In the genomic region with DNA sequence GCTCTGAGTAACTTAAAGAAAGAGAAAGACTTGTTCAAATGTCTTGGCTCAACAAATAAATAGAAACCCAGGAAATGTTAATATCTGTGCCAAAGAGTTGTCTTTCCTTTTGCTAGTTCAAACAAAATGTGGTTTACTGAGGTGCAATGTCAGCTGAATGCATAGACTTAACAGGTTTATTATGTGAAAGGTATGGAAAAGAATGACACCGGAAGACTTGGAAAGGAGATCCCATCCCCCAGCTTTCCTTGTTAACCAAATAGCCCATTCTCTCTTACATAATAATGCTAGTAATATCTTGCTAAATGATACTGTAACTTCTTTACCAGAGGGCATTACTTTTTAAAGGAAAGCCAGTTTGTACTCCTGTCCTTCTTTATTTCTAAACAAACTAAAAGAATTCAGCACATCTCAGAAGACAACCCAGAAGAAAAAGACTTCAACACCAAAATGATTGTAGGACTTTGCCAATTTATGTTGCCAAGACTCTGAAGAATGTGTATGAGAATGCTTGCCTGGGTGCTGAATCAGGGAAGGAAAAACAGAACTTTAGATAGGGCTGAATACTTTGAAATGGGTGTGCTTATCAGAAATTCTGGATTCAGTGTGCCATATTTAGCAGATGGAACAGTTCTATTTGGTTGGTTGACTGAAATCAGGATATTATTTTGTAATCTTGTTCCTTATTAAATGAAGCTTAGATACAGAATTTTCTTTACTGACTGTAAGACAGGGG, we compare ENCODE assay signal across 20 cellular contexts.
"Had no signal": no experiment of that assay in that cellular context is flagged by ENCODE, and none has a peak within 500 bp of the region (broad histone marks: within the 10 kb centered on the region; RNA-seq: fewer than 3 reads in every experiment).

No MANE protein-coding gene starts in this region.

- H3K27me3 Mint-ChIP-seq: activated CD8-positive, alpha-beta T cell treated with anti-CD3 and anti-CD28 coated beads for 36 hours; activated naive CD4-positive, alpha-beta T cell treated with anti-CD3 and anti-CD28 coated beads, Interleukin-2, amount 10 ng/mL, durations not matched to agents 7 days and 5 days; activated naive CD8-positive, alpha-beta T cell treated with anti-CD3 and anti-CD28 coated beads for 36 hours had no signal

- H3K27ac ChIP-seq: KMS-11, WERI-Rb-1 had no signal

- H3K36me3 ChIP-seq: WERI-Rb-1 had no signal

- ATAC-seq: activated CD4-positive, CD25-positive, alpha-beta regulatory T cell treated with anti-CD3 and anti-CD28 coated beads, Interleukin-2, amount 50 U/mL, for 24 hours; activated CD8-positive, alpha-beta T cell treated with anti-CD3 and anti-CD28 coated beads for 36 hours; activated T-cell treated with anti-CD3 and anti-CD28 coated beads, Interleukin-2, amount 50 U/mL, for 72 hours had no signal

- H3K9ac ChIP-seq: KMS-11 had no signal

- H3K27ac Mint-ChIP-seq: activated CD8-positive, alpha-beta T cell treated with anti-CD3 and anti-CD28 coated beads for 36 hours; activated naive CD4-positive, alpha-beta T cell treated with anti-CD3 and anti-CD28 coated beads, Interleukin-2, amount 10 ng/mL, durations not matched to agents 7 days and 5 days; activated naive CD8-positive, alpha-beta T cell treated with anti-CD3 and anti-CD28 coated beads for 36 hours; activated T-cell treated with anti-CD3 and anti-CD28 coated beads, Interleukin-2, amount 50 U/mL, for 72 hours; activated T-helper 2 cell treated with anti-CD3 and anti-CD28 coated beads, Interferon-gamma antibody, Interleukin-2, Interleukin-4, amounts not matched to agents 10 μg/mL and 5 μg/mL and 100 μg/mL, durations not matched to agents 14 hours and 24 hours and 36 hours had no signal

- H3K4me3 Mint-ChIP-seq: activated CD8-positive, alpha-beta T cell treated with anti-CD3 and anti-CD28 coated beads for 36 hours; activated naive CD4-positive, alpha-beta T cell treated with anti-CD3 and anti-CD28 coated beads, Interleukin-2, amount 10 ng/mL, durations not matched to agents 7 days and 5 days; activated naive CD8-positive, alpha-beta T cell treated with anti-CD3 and anti-CD28 coated beads for 36 hours; activated T-cell treated with anti-CD3 and anti-CD28 coated beads, Interleukin-2, amount 50 U/mL, for 72 hours had no signal

- H3K36me3 Mint-ChIP-seq: activated naive CD4-positive, alpha-beta T cell treated with anti-CD3 and anti-CD28 coated beads, Interleukin-2, amount 10 ng/mL, durations not matched to agents 7 days and 5 days; activated naive CD8-positive, alpha-beta T cell treated with anti-CD3 and anti-CD28 coated beads for 36 hours had no signal

- H3K9me3 Mint-ChIP-seq: activated naive CD8-positive, alpha-beta T cell treated with anti-CD3 and anti-CD28 coated beads for 36 hours; activated T-cell treated with anti-CD3 and anti-CD28 coated beads, Interleukin-2, amount 50 U/mL, for 72 hours; activated T-helper 2 cell treated with anti-CD3 and anti-CD28 coated beads, Interferon-gamma antibody, Interleukin-2, Interleukin-4, amounts not matched to agents 10 μg/mL and 5 μg/mL and 100 μg/mL, durations not matched to agents 14 hours and 24 hours and 36 hours had no signal

- DNase-seq: activated CD4-positive, alpha-beta T cell treated with anti-CD3 and anti-CD28 coated beads for 4 hours; activated CD8-positive, alpha-beta memory T cell treated with anti-CD3 and anti-CD28 coated beads, Interleukin-2, amount 50 U/mL, for 4 hours; activated CD8-positive, alpha-beta T cell treated with anti-CD3 and anti-CD28 coated beads for 36 hours; activated gamma-delta T cell treated with Interleukin-2 at 50 U/mL for 16 hours; activated naive CD4-positive, alpha-beta T cell treated with anti-CD3 and anti-CD28 coated beads, Interleukin-2, amount 10 ng/mL, durations not matched to agents 7 days and 5 days; activated naive CD8-positive, alpha-beta T cell treated with anti-CD3 and anti-CD28 coated beads for 36 hours; activated T-cell treated with anti-CD3 and anti-CD28 coated beads, Interleukin-2, amount 50 U/mL, for 72 hours; caudate nucleus; NCI-H1092; NCI-H1417; NCI-H1930; NCI-H2171 treated with DMSO at 0.1 percent for 48 hours; NCI-H226; NCI-H82; SIG-M5; T-helper 2 cell; WERI-Rb-1 had no signal

- H3K4me1 Mint-ChIP-seq: activated naive CD4-positive, alpha-beta T cell treated with anti-CD3 and anti-CD28 coated beads, Interleukin-2, amount 10 ng/mL, durations not matched to agents 7 days and 5 days; activated naive CD8-positive, alpha-beta T cell treated with anti-CD3 and anti-CD28 coated beads for 36 hours had no signal
